In genomic region chr3:42345811-42346210, GRCh38 we compare ENCODE assay signal across 25 cellular contexts.
DNase-seq lines count a peak whose midpoint lies in the region; ATAC-seq and TF ChIP-seq lines count a peak whose summit lies in the region.
"Had no signal": no experiment of that assay in that cellular context is flagged by ENCODE, and none has a peak within 500 bp of the region (broad histone marks: within the 10 kb centered on the region; RNA-seq: fewer than 3 reads in every experiment).

No MANE protein-coding gene starts in this region.

- peak overlapping the region; percentile 79 for H3K27ac ChIP-seq in HL-60 (replicated peaks)
- H3K27ac ChIP-seq in tibial artery, result no peak overlapping the region
- H3K27ac ChIP-seq: BLaER1, SK-N-MC, upper lobe of right lung had no signal

- no peaks in the 10 kb centered on the region for H3K36me3 Mint-ChIP-seq in T-cell
- H3K36me3 Mint-ChIP-seq in naive thymus-derived CD8-positive, alpha-beta T cell, result peaks cover 0 to 8% (median 5%) of the 10 kb centered on the region in 3 donors
- H3K36me3 Mint-ChIP-seq: IgD-negative memory B cell; stimulated activated memory B cell treated with anti-CD40 and anti-IgM and Interleukin-4, amounts not matched to agents 10 μg/mL and 1 μg/mL and 100 μg/mL, for 72 hours had no signal

- peak; percentile 76 to 88 (median 78) for ATAC-seq in T-cell (replicated peaks in 1 of 4)
- peak; percentile 92 to 93 for ATAC-seq in naive thymus-derived CD8-positive, alpha-beta T cell
- ATAC-seq: HCT116; stimulated activated memory B cell treated with anti-CD40 and anti-IgM and Interleukin-4, amounts not matched to agents 10 μg/mL and 1 μg/mL and 100 μg/mL, for 72 hours; upper lobe of right lung had no signal

- DNase-seq in activated gamma-delta T cell treated with Interleukin-2 at 50 U/mL for 16 hours, result peak; percentile 27
- no peak for DNase-seq in activated gamma-delta T cell (lab: John Stamatoyannopoulos, UW)
- peak in 1 of 2 experiments; percentile 75 for DNase-seq in HL-60 (ENCODE audit: low read depth in 1 of 2, low spot score in 1 of 2)
- peak in 29 of 34 experiments; percentile 2 to 66 (median 17) for DNase-seq in T-cell
- peak in 8 of 10 donors; percentile 2 to 81 (median 46) for DNase-seq in naive thymus-derived CD8-positive, alpha-beta T cell
- DNase-seq in cerebellar cortex (ENCODE audit: low spot score), result no peak
- DNase-seq in tibial artery, result no peak
- DNase-seq in D341Med (ENCODE audit: low spot score), result no peak
- DNase-seq: Caco-2; central memory CD4-positive, alpha-beta T cell; DMS79 treated with DMSO at 0.1 percent for 48 hours; GF-D8; glutamatergic neuron; mammary epithelial cell; NCI-H1930; nephron progenitor cell; upper lobe of right lung had no signal

- CTCF ChIA-PET in T-cell (lab: Charles Lee), result interaction anchor here in 1 of 2 donors (0.6 kb wide), 1 partner anchor 17 kb away, joined by 3 read pairs; no protein-coding TSS in a partner anchor

- H3K4me3 ChIP-seq in HL-60 (replicated peaks; ENCODE audit: insufficient read depth, low read length) (no peak overlapping the region), tibial artery (no peak overlapping the region)
- H3K4me3 ChIP-seq: BLaER1, SK-N-MC, upper lobe of right lung had no signal

- H3K4me3 Mint-ChIP-seq in T-cell, result peak overlapping the region; percentile 15 to 56 (median 52)
- H3K4me3 Mint-ChIP-seq in naive thymus-derived CD8-positive, alpha-beta T cell, result peak overlapping the region in 9 of 10 donors; percentile 50 to 83 (median 69)
- H3K4me3 Mint-ChIP-seq: activated T-helper 1 cell treated with anti-CD3 and anti-CD28 coated beads, Interleukin-12 subunit alpha, Interleukin-12 subunit beta, Interleukin-2, Interleukin-4 antibody, amounts not matched to agents 30 ng/mL and 10 ng/mL and 1 ng/mL, durations not matched to agents 14 hours and 24 hours and 36 hours; dendritic cell treated with granulocyte-macrophage colony-stimulating factor and Interleukin-4, amounts not matched to agents 40 ng/mL and 50 ng/mL, for 4 days; IgD-negative memory B cell; nephron progenitor cell; stimulated activated memory B cell treated with anti-CD40 and anti-IgM and Interleukin-4, amounts not matched to agents 10 μg/mL and 1 μg/mL and 100 μg/mL, for 72 hours; T-helper 1 cell treated with Interleukin-12 subunit alpha and Interleukin-12 subunit beta and Interleukin-4 antibody, amounts not matched to agents 30 μg/mL and 1 μg/mL, for 36 hours had no signal

- POLR2A ChIA-PET in T-cell (lab: Charles Lee), result interaction anchor here in 1 of 2 donors (0.6 kb wide), 1 partner anchor 940 kb away, joined by 3 read pairs; no protein-coding TSS in a partner anchor
- POLR2A ChIA-PET in naive thymus-derived CD8-positive, alpha-beta T cell (lab: Charles Lee), result interaction anchor here (0.5 to 7.1 kb wide), 15 partner anchors 9 to 156 kb away, joined by 3 to 91 read pairs (median 5); partner anchors contain the start of gene VIPR1

- peak overlapping the region; percentile 91 to 97 for H3K27ac Mint-ChIP-seq in T-cell
- peak overlapping the region in 9 of 10 donors; percentile 88 to 99 (median 97) for H3K27ac Mint-ChIP-seq in naive thymus-derived CD8-positive, alpha-beta T cell
- H3K27ac Mint-ChIP-seq: activated T-helper 1 cell treated with anti-CD3 and anti-CD28 coated beads, Interleukin-12 subunit alpha, Interleukin-12 subunit beta, Interleukin-2, Interleukin-4 antibody, amounts not matched to agents 30 ng/mL and 10 ng/mL and 1 ng/mL, durations not matched to agents 14 hours and 24 hours and 36 hours; dendritic cell treated with granulocyte-macrophage colony-stimulating factor and Interleukin-4, amounts not matched to agents 40 ng/mL and 50 ng/mL, for 4 days; IgD-negative memory B cell; nephron progenitor cell; stimulated activated memory B cell treated with anti-CD40 and anti-IgM and Interleukin-4, amounts not matched to agents 10 μg/mL and 1 μg/mL and 100 μg/mL, for 72 hours; T-helper 1 cell treated with Interleukin-12 subunit alpha and Interleukin-12 subunit beta and Interleukin-4 antibody, amounts not matched to agents 30 μg/mL and 1 μg/mL, for 36 hours had no signal

- H3K9me3 ChIP-seq in tibial artery, result no peaks in the 10 kb centered on the region
- H3K9me3 ChIP-seq: BLaER1, Caco-2, upper lobe of right lung had no signal

- intact Hi-C loops in tibial artery (cut with DNase I; ENCODE audit: low total_unique reads), result no loop called here

- peaks cover 7 to 9% of the 10 kb centered on the region in 2 donors for H3K27me3 Mint-ChIP-seq in T-cell
- peaks cover 0 to 2% (median 0%) of the 10 kb centered on the region in 5 donors for H3K27me3 Mint-ChIP-seq in naive thymus-derived CD8-positive, alpha-beta T cell

- H3K36me3 ChIP-seq in tibial artery, result no peaks in the 10 kb centered on the region
- H3K36me3 ChIP-seq: BLaER1, upper lobe of right lung had no signal

- no peak for TF ChIP-seq CTCF in HL-60 (IDR thresholded peaks at IDR 0.05; ENCODE audit: insufficient read depth, low read length)
- TF ChIP-seq CTCF in tibial artery (IDR thresholded peaks at IDR 0.05), result no peak

- H3K4me1 ChIP-seq in tibial artery, result peaks cover 0 to under 1% (median 0%) of the 10 kb centered on the region in 4 donors
- H3K4me1 ChIP-seq: BLaER1, upper lobe of right lung had no signal

- peaks cover 42 to 48% (median 46%) of the 10 kb centered on the region in 3 donors for H3K4me1 Mint-ChIP-seq in T-cell
- peaks cover 33 to 54% (median 47%) of the 10 kb centered on the region in 4 donors for H3K4me1 Mint-ChIP-seq in naive thymus-derived CD8-positive, alpha-beta T cell
- H3K4me1 Mint-ChIP-seq: IgD-negative memory B cell; nephron progenitor cell; stimulated activated memory B cell treated with anti-CD40 and anti-IgM and Interleukin-4, amounts not matched to agents 10 μg/mL and 1 μg/mL and 100 μg/mL, for 72 hours had no signal

- H3K27me3 ChIP-seq in HL-60 (ENCODE audit: insufficient read depth, poor library complexity, severe bottlenecking) (no peaks in the 10 kb centered on the region), tibial artery (peaks cover 0 to 2% of the 10 kb centered on the region in 2 donors)
- H3K27me3 ChIP-seq: BLaER1 had no signal

- H3K9me3 Mint-ChIP-seq in T-cell, result peaks cover 0 to 4% (median 0%) of the 10 kb centered on the region in 3 donors
- H3K9me3 Mint-ChIP-seq in naive thymus-derived CD8-positive, alpha-beta T cell, result peaks cover 0 to 14% (median 0%) of the 10 kb centered on the region in 9 donors
- H3K9me3 Mint-ChIP-seq: activated T-helper 1 cell treated with anti-CD3 and anti-CD28 coated beads, Interleukin-12 subunit alpha, Interleukin-12 subunit beta, Interleukin-2, Interleukin-4 antibody, amounts not matched to agents 30 ng/mL and 10 ng/mL and 1 ng/mL, durations not matched to agents 14 hours and 24 hours and 36 hours; dendritic cell treated with granulocyte-macrophage colony-stimulating factor and Interleukin-4, amounts not matched to agents 40 ng/mL and 50 ng/mL, for 4 days; stimulated activated memory B cell treated with anti-CD40 and anti-IgM and Interleukin-4, amounts not matched to agents 10 μg/mL and 1 μg/mL and 100 μg/mL, for 72 hours; T-helper 1 cell treated with Interleukin-12 subunit alpha and Interleukin-12 subunit beta and Interleukin-4 antibody, amounts not matched to agents 30 μg/mL and 1 μg/mL, for 36 hours had no signal

Comparison
In these comparisons a context has a peak if more than half of its experiments do, and no peak if none do; other contexts are left out.
1. DNase-seq: peak in activated gamma-delta T cell treated with Interleukin-2 at 50 U/mL for 16 hours (single experiment), T-cell (29 of 34) and naive thymus-derived CD8-positive, alpha-beta T cell (8 of 10); none in activated gamma-delta T cell (single experiment), cerebellar cortex (single experiment), tibial artery (0 of 2) and D341Med (single experiment).